Comparison of ENCODE assay signal across 21 cellular contexts in the genomic region with DNA sequence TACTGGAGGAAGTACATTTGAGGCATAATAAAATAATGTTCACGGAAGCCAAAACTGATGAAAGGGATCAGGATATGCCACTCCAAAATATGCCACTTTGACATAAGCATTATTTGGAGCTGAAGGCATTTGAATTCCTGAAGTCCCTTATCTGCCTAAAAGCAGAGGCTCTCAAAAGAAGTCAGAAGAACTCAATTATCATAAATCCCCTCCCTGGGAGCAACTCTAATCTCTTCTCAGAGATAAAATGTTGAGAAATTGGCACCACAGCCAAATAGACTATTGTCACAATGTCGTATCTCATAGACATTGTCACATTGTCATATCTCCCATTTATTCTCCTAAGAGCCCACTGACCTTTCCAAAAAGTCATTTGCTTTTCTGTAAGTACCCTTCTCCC.
"Had no signal": no experiment of that assay in that cellular context is flagged by ENCODE, and none has a peak within 500 bp of the region (broad histone marks: within the 10 kb centered on the region; RNA-seq: fewer than 3 reads in every experiment).

No MANE protein-coding gene starts in this region.

- H3K27me3 ChIP-seq: SJSA1 had no signal

- DNase-seq: Karpas-422, KG1, MG63, NCI-H1092, NCI-H1436, NCI-H187, NCI-H2029, NCI-H2081 treated with DMSO at 0.1 percent for 48 hours, NCI-H2171, NCI-H226, NCI-H446, NCI-H510A, NCI-H524 treated with DMSO at 0.1 percent for 48 hours, NCI-H69, NCI-H774, Right ventricle myocardium superior, RPMI8226, SIG-M5, SK-N-SH, SW 1271 had no signal

- H3K36me3 ChIP-seq: MG63, SJSA1 had no signal

- H3K4me3 ChIP-seq: MG63, SJSA1 had no signal

- H3K27ac ChIP-seq: SJSA1 had no signal

- H3K9me3 ChIP-seq: SJSA1, SK-N-SH had no signal

- H3K4me1 ChIP-seq: SJSA1 had no signal
